Comparison of ENCODE assay signal across 18 cellular contexts in the genomic region with DNA sequence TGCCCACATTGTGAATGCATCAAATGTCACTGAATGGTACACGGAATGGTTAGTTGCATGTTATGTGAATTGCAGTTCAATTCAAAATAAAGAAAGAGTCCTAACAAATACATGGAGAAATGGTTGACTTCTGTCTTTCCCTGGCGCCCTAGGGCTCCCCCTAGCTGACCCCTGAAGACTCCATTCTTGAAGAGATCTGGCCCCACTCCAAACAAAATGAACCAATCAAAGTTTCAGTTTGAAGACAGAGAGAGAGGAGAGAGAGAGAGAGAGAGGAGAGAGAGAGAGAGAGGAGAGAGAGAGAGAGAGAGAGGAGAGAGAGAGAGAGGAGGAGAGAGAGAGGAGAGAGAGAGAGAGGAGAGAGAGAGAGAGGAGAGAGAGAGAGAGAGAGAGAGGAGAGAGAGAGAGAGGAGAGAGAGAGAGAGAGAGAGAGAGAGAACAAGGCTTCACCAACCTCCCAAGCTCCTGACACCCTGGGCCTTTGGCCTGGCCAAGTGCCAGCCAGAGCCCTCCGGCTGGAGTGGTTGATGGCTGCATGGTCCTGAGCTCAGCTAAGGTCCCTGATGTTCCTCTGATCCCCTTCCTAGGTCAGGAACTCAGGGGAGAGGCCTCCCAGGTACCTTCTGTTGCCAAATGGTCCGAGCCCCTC.
DNase-seq lines count a peak whose midpoint lies in the region; ATAC-seq, FAIRE-seq and TF ChIP-seq lines count a peak whose summit lies in the region.
"Had no signal": no experiment of that assay in that cellular context is flagged by ENCODE, and none has a peak within 500 bp of the region (broad histone marks: within the 10 kb centered on the region; RNA-seq: fewer than 3 reads in every experiment).

No MANE protein-coding gene starts in this region.

- H2BK20ac ChIP-seq in H1 (ENCODE audit: low read length) = no peak overlapping the region

- H3K79me1 ChIP-seq in H1 (ENCODE audit: low read depth, low read length) = no peaks in the 10 kb centered on the region

- no peak overlapping the region for H2BK12ac ChIP-seq in H1 (ENCODE audit: low read depth, low read length)

- CTCF ChIA-PET in H1 (lab: Charles Lee; ENCODE audit: partially characterized antibody) = interaction anchor here (0.6 to 4.9 kb wide), 21 partner anchors 10 to 1477 kb away, joined by 3 to 24 read pairs (median 3); no protein-coding TSS in a partner anchor

- no peak overlapping the region for H3K4ac ChIP-seq in H1 (replicated peaks; ENCODE audit: insufficient read length, low read depth, low read length)

- H2BK120ac ChIP-seq in H1 (replicated peaks; ENCODE audit: low read depth, low read length) = no peak overlapping the region

- 81% methylated on average over 3 of the region's 4 CpGs; no CpG with 5 or more reads in 1 of the 2 experiments for WGBS in H1 (ENCODE audit: extremely low coverage in 1 of 2, insufficient coverage in 1 of 2, insufficient read length in 1 of 2, insufficient replicate concordance in 2 of 2, low coverage in 1 of 2, low lambda C conversion rate in 2 of 2, missing lambda C conversion rate in 1 of 2), 2 experiments
- 22 to 29% methylated on average over 3 to 4 of the region's 4 CpGs for WGBS in GM23248 (ENCODE audit: low coverage in 1 of 2, low lambda C conversion rate in 2 of 2, missing lambda C conversion rate in 2 of 2), 2 experiments

- H3K9me3 ChIP-seq in BE2C = no peaks in the 10 kb centered on the region
- no peaks in the 10 kb centered on the region for H3K9me3 ChIP-seq in H1 (ENCODE audit: insufficient read depth in 2 of 2, low read depth in 1 of 2, low read length in 1 of 2)
- H3K9me3 ChIP-seq in GM23248 (ENCODE audit: low read depth) = no peaks in the 10 kb centered on the region
- H3K9me3 ChIP-seq: neutrophil, thoracic aorta had no signal

- no peak for TF ChIP-seq POLR2A in H1 (IDR thresholded peaks at IDR 0.05; ENCODE audit: control extremely low read depth in 1 of 2, low read depth in 2 of 2, low read length in 2 of 2)

- no peak overlapping the region for H2BK15ac ChIP-seq in H1 (ENCODE audit: low read length)

- H3K4me1 ChIP-seq in BE2C (peaks cover 4% of the 10 kb centered on the region; the same call in 1 of the 2 replicates), H1 (replicated peaks in 1 of 4; ENCODE audit: control insufficient read depth in 3 of 4, insufficient read depth in 4 of 4, low read length in 3 of 4) (peaks cover 0 to 2% (median 0%) of the 10 kb centered on the region in 4 experiments; a peak in 1 of 7 replicates), GM23248 (ENCODE audit: insufficient read depth) (no peaks in the 10 kb centered on the region)
- H3K4me1 ChIP-seq: heart left ventricle had no signal

- H2AK5ac ChIP-seq in H1 (ENCODE audit: low read depth, low read length) = no peak overlapping the region

- in situ Hi-C loops in GM23248 (cut with MboI) = no loop called here

- no peak overlapping the region for H2BK5ac ChIP-seq in H1 (ENCODE audit: low read depth, low read length)

- peak overlapping the region; percentile 28; the same call in 1 of the 2 replicates for H4K8ac ChIP-seq in H1 (ENCODE audit: extremely low read depth, insufficient read depth, low read length)

- no peak overlapping the region for H3K18ac ChIP-seq in H1 (ENCODE audit: extremely low read depth, low read length)

- no peak overlapping the region for H3K56ac ChIP-seq in H1 (replicated peaks; ENCODE audit: insufficient read length, low read depth, low read length)

- TF ChIP-seq CTCF in BE2C (IDR thresholded peaks at IDR 0.05; ENCODE audit: low read depth, low read length) = peak; percentile 57
- TF ChIP-seq CTCF in GM12872 (IDR thresholded peaks at IDR 0.05; ENCODE audit: insufficient read depth, low read depth, low read length) = 0 out of 3 replicates have a peak, but pooled peaks have one; percentile 20
- TF ChIP-seq CTCF in H1 (IDR thresholded peaks at IDR 0.05; ENCODE audit: control extremely low read depth in 1 of 3, insufficient read depth in 1 of 3, low read depth in 1 of 3, low read length in 3 of 3) = peak; percentile 16 to 51 (median 42)

- no peaks in the 10 kb centered on the region for H3K9me2 ChIP-seq in GM23248 (ENCODE audit: insufficient read depth)

- TF ChIP-seq EP300 in H1 (IDR thresholded peaks at IDR 0.05; ENCODE audit: borderline replicate concordance in 1 of 2, low read depth in 2 of 2, low read length in 2 of 2) = no peak

- H3K9ac ChIP-seq in H1 (replicated peaks in 1 of 4; ENCODE audit: extremely low read depth in 1 of 4, low read depth in 3 of 4, low read length in 3 of 4) (no peak overlapping the region), GM23248 (no peak overlapping the region)

- ATAC-seq in stimulated activated naive CD8-positive, alpha-beta T cell treated with anti-CD3 and anti-CD28 coated beads, Interleukin-15, Interleukin-2, amounts not matched to agents 100 U/mL and 50 U/mL, for 24 hours = no peak
- ATAC-seq: heart left ventricle had no signal

- DNase-seq in BE2C (peak; percentile 35), NCI-H69 (lab: John Stamatoyannopoulos, UW) (peak; percentile 66), H1 (ENCODE audit: low read depth in 1 of 2, low spot score in 2 of 2) (no peak), GM23248 (no peak), Ammon's horn (ENCODE audit: low spot score) (no peak), NCI-H2029 treated with DMSO at 0.1 percent for 48 hours (lab: John Stamatoyannopoulos, UW) (no peak)
- no peak for DNase-seq in stimulated activated naive CD8-positive, alpha-beta T cell treated with anti-CD3 and anti-CD28 coated beads, Interleukin-15, Interleukin-2, amounts not matched to agents 100 U/mL and 50 U/mL, for 24 hours
- DNase-seq: activated CD8-positive, alpha-beta memory T cell treated with anti-CD3 and anti-CD28 coated beads for 24 hours; activated naive CD4-positive, alpha-beta T cell treated with anti-CD3 and anti-CD28 coated beads for 36 hours; central memory CD4-positive, alpha-beta T cell; heart left ventricle; MM.1S; T-helper 9 cell had no signal

- H3K4me3 ChIP-seq in BE2C (ENCODE audit: low read depth, low read length) (no peak overlapping the region), H1 (ENCODE audit: extremely low read depth in 1 of 4, insufficient read depth in 2 of 4, low read depth in 3 of 4, low read length in 4 of 4) (no peak overlapping the region), GM23248 (no peak overlapping the region)
- H3K4me3 ChIP-seq: heart left ventricle, lung, skin epidermis, thoracic aorta had no signal

- H3K36me3 ChIP-seq in BE2C = no peaks in the 10 kb centered on the region
- no peaks in the 10 kb centered on the region for H3K36me3 ChIP-seq in H1 (ENCODE audit: control insufficient read depth in 2 of 4, insufficient read depth in 4 of 4, low read length in 3 of 4)
- no peaks in the 10 kb centered on the region for H3K36me3 ChIP-seq in GM23248 (ENCODE audit: low read depth)
- H3K36me3 ChIP-seq: heart left ventricle, neutrophil, thoracic aorta had no signal

- TF ChIP-seq RAD21 in H1 (IDR thresholded peaks at IDR 0.05 in 1 of 2, conservative IDR thresholded peaks at IDR 0.05 in 1 of 2; ENCODE audit: low read depth in 2 of 2, low read length in 2 of 2) = peak; percentile 20 to 38; a peak in 2 of 4 replicates

- H3K23me2 ChIP-seq in H1 (ENCODE audit: low read depth, low read length) = peaks cover 5% of the 10 kb centered on the region

- no peak overlapping the region for H4K91ac ChIP-seq in H1 (replicated peaks; ENCODE audit: insufficient read length, low read length)

- no peaks in the 10 kb centered on the region for H3K79me2 ChIP-seq in H1 (ENCODE audit: control insufficient read depth in 1 of 2, insufficient read depth in 2 of 2, low read length in 2 of 2)
- no peaks in the 10 kb centered on the region for H3K79me2 ChIP-seq in GM23248 (ENCODE audit: insufficient read depth)

- no peak overlapping the region for H3K14ac ChIP-seq in H1 (ENCODE audit: insufficient read length)

- no peak overlapping the region for H4K5ac ChIP-seq in H1 (ENCODE audit: insufficient read length, low read depth, low read length)

- no peak for FAIRE-seq in H1 (lab: Jason Lieb, UNC)

- H2AFZ ChIP-seq in H1 (ENCODE audit: low read length) (peak overlapping the region; percentile 70), GM23248 (no peak overlapping the region)

- H3K23ac ChIP-seq in H1 (ENCODE audit: insufficient read length) = no peak overlapping the region

- H3K27ac ChIP-seq in H1 (ENCODE audit: low read depth, low read length) = no peak overlapping the region
- H3K27ac ChIP-seq in GM23248 = no peak overlapping the region
- H3K27ac ChIP-seq: heart left ventricle, neutrophil, skin epidermis, thoracic aorta had no signal

- no peaks in the 10 kb centered on the region for H3K27me3 ChIP-seq in BE2C
- no peaks in the 10 kb centered on the region for H3K27me3 ChIP-seq in H1 (replicated peaks in 1 of 4; ENCODE audit: control insufficient read depth in 3 of 4, extremely low read depth in 1 of 4, insufficient read depth in 3 of 4, low read length in 3 of 4)
- H3K27me3 ChIP-seq in GM23248 (replicated peaks; ENCODE audit: insufficient read depth) = no peaks in the 10 kb centered on the region; the same call in 1 of the 2 replicates
- H3K27me3 ChIP-seq: heart left ventricle, neutrophil had no signal

- H3F3A ChIP-seq in GM23248 (ENCODE audit: insufficient read depth) = no peaks in the 10 kb centered on the region

- H3K4me2 ChIP-seq in H1 (ENCODE audit: insufficient read depth in 1 of 2, low read depth in 2 of 2, low read length in 2 of 2) (no peak overlapping the region), GM23248 (ENCODE audit: unreplicated experiment) (no peak overlapping the region)

- no peaks in the 10 kb centered on the region for H4K20me1 ChIP-seq in H1 (replicated peaks in 1 of 2; ENCODE audit: control insufficient read depth in 1 of 2, insufficient read depth in 2 of 2, low read length in 2 of 2)
- H4K20me1 ChIP-seq in GM23248 (ENCODE audit: insufficient read depth) = no peaks in the 10 kb centered on the region

- POLR2A ChIA-PET in H1 (lab: Charles Lee; ENCODE audit: partially characterized antibody) = interaction anchor here (0.6 to 0.7 kb wide), 2 partner anchors 33 to 251 kb away, joined by 3 read pairs; no protein-coding TSS in a partner anchor

TF ChIP-seq in H1, 55 proteins besides CTCF, POLR2A, EP300 and RAD21:
- TF ChIP-seq JUND (IDR thresholded peaks at IDR 0.05; ENCODE audit: low read length) (peak; percentile 87), SP2 (IDR thresholded peaks at IDR 0.05; ENCODE audit: low read length) (no peak)

Comparison
In these comparisons a context has a peak if more than half of its experiments do, and no peak if none do; other contexts are left out.
1. DNase-seq: peak in BE2C (single experiment) and NCI-H69 (single experiment); none in H1 (0 of 2), GM23248 (single experiment), Ammon's horn (single experiment), NCI-H2029 treated with DMSO at 0.1 percent for 48 hours (single experiment) and stimulated activated naive CD8-positive, alpha-beta T cell treated with anti-CD3 and anti-CD28 coated beads, Interleukin-15, Interleukin-2, amounts not matched to agents 100 U/mL and 50 U/mL, for 24 hours (single experiment).
2. Peak in every context shown above with its lines, with median percentiles within 50 percentile points of each other: CTCF ChIP-seq.